ENCODE assay signal across 21 cellular contexts in the genomic region with DNA sequence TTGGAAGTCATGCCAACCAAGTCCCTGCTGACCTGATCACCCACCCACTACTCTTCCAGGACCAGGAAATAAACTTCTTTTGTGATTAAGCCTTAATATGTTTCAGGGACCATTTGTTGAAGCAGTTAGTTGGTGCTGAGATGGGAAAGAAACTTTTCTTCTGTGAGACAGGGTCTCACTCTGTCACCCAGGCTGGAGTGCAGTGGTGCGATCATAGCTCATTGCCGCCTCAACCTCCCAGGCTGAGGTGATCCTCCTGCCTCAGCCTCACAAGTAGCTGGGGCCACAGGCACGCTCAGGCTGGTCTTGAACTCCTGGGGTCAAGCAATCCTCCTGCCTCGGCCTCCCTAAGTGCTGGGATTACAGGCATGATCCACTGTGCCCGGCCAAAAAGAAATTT.
"Had no signal": no experiment of that assay in that cellular context is flagged by ENCODE, and none has a peak within 500 bp of the region (broad histone marks: within the 10 kb centered on the region; RNA-seq: fewer than 3 reads in every experiment).

No MANE protein-coding gene starts in this region.

- H3K27me3 ChIP-seq: colonic mucosa, hepatocyte, spleen, testis, transverse colon had no signal

- H3K4me2 ChIP-seq: hepatocyte had no signal

- H3K79me2 ChIP-seq: hepatocyte had no signal

- ATAC-seq: left colon; left ventricle myocardium superior; psoas muscle; sciatic nerve; stimulated activated memory B cell treated with anti-CD40 and anti-IgM and Interleukin-4, amounts not matched to agents 10 μg/mL and 1 μg/mL and 100 μg/mL, for 72 hours had no signal

- H3K27ac ChIP-seq: colonic mucosa, hepatocyte, psoas muscle, testis, transverse colon had no signal

- H3K4me3 Mint-ChIP-seq: naive B cell; nephron; stimulated activated memory B cell treated with anti-CD40 and anti-IgM and Interleukin-4, amounts not matched to agents 10 μg/mL and 1 μg/mL and 100 μg/mL, for 72 hours; stimulated activated naive CD8-positive, alpha-beta T cell treated with anti-CD3 and anti-CD28 coated beads, Interleukin-15, Interleukin-2, amounts not matched to agents 100 ng/mL and 50 ng/mL, for 24 hours had no signal

- H3K9me3 Mint-ChIP-seq: naive B cell; stimulated activated memory B cell treated with anti-CD40 and anti-IgM and Interleukin-4, amounts not matched to agents 10 μg/mL and 1 μg/mL and 100 μg/mL, for 72 hours; stimulated activated naive CD8-positive, alpha-beta T cell treated with anti-CD3 and anti-CD28 coated beads, Interleukin-15, Interleukin-2, amounts not matched to agents 100 ng/mL and 50 ng/mL, for 24 hours had no signal

- H3K36me3 ChIP-seq: colonic mucosa, transverse colon had no signal

- H2AFZ ChIP-seq: hepatocyte had no signal

- H3K4me3 ChIP-seq: colonic mucosa, hepatocyte, lung, psoas muscle, spleen, testis, transverse colon had no signal

- DNase-seq: colonic mucosa; effector CD8-positive, alpha-beta T cell; foreskin melanocyte; head of caudate nucleus; left colon; mesendoderm; naive B cell; stimulated activated CD4-positive, alpha-beta T cell treated with anti-CD3 and anti-CD28 coated beads, Interleukin-15, amount 100 ng/mL, for 24 hours; stimulated activated CD4-positive, alpha-beta T cell treated with anti-CD3 and anti-CD28 coated beads, Interleukin-1b, Interleukin-23, amount 100 ng/mL, for 48 hours; stimulated activated CD4-positive, alpha-beta T cell treated with anti-CD3 and anti-CD28 coated beads, Interleukin-4, amount 100 ng/mL, for 24 hours; testis; transverse colon had no signal

- H3K27ac Mint-ChIP-seq: naive B cell; stimulated activated memory B cell treated with anti-CD40 and anti-IgM and Interleukin-4, amounts not matched to agents 10 μg/mL and 1 μg/mL and 100 μg/mL, for 72 hours; stimulated activated naive CD8-positive, alpha-beta T cell treated with anti-CD3 and anti-CD28 coated beads, Interleukin-15, Interleukin-2, amounts not matched to agents 100 ng/mL and 50 ng/mL, for 24 hours had no signal

- H3K4me1 Mint-ChIP-seq: naive B cell, nephron had no signal

- H3K27me3 Mint-ChIP-seq: naive B cell; stimulated activated naive CD8-positive, alpha-beta T cell treated with anti-CD3 and anti-CD28 coated beads, Interleukin-15, Interleukin-2, amounts not matched to agents 100 ng/mL and 50 ng/mL, for 24 hours had no signal

- H3K9me3 ChIP-seq: colonic mucosa, psoas muscle, spleen, testis, transverse colon had no signal

- H3K4me1 ChIP-seq: colonic mucosa, psoas muscle had no signal

- H3K36me3 Mint-ChIP-seq: naive B cell; stimulated activated memory B cell treated with anti-CD40 and anti-IgM and Interleukin-4, amounts not matched to agents 10 μg/mL and 1 μg/mL and 100 μg/mL, for 72 hours had no signal
